Comparison of ENCODE assay signal across 1 cellular context in genomic region chr4:181951265-181951664, GRCh38.
TF ChIP-seq lines count a peak whose summit lies in the region.

No MANE protein-coding gene starts in this region.

TF ChIP-seq in SK-N-SH, 30 proteins besides CTCF, POLR2A, EP300 and RAD21 (continued from another document):
- TF ChIP-seq, protein P1, sequence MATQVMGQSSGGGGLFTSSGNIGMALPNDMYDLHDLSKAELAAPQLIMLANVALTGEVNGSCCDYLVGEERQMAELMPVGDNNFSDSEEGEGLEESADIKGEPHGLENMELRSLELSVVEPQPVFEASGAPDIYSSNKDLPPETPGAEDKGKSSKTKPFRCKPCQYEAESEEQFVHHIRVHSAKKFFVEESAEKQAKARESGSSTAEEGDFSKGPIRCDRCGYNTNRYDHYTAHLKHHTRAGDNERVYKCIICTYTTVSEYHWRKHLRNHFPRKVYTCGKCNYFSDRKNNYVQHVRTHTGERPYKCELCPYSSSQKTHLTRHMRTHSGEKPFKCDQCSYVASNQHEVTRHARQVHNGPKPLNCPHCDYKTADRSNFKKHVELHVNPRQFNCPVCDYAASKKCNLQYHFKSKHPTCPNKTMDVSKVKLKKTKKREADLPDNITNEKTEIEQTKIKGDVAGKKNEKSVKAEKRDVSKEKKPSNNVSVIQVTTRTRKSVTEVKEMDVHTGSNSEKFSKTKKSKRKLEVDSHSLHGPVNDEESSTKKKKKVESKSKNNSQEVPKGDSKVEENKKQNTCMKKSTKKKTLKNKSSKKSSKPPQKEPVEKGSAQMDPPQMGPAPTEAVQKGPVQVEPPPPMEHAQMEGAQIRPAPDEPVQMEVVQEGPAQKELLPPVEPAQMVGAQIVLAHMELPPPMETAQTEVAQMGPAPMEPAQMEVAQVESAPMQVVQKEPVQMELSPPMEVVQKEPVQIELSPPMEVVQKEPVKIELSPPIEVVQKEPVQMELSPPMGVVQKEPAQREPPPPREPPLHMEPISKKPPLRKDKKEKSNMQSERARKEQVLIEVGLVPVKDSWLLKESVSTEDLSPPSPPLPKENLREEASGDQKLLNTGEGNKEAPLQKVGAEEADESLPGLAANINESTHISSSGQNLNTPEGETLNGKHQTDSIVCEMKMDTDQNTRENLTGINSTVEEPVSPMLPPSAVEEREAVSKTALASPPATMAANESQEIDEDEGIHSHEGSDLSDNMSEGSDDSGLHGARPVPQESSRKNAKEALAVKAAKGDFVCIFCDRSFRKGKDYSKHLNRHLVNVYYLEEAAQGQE (IDR thresholded peaks at IDR 0.05; ENCODE audit: low read depth, low read length), result no peak
- TF ChIP-seq JUND (IDR thresholded peaks at IDR 0.05) (no peak), GABPA (IDR thresholded peaks at IDR 0.05; ENCODE audit: low read depth) (no peak), POLR2AphosphoS5 (IDR thresholded peaks at IDR 0.05; ENCODE audit: low read depth, low read length) (no peak), TEAD4 (IDR thresholded peaks at IDR 0.05; ENCODE audit: borderline replicate concordance, insufficient read depth) (no peak), USF2 (IDR thresholded peaks at IDR 0.05; ENCODE audit: borderline replicate concordance, low read depth, low read length) (no peak), FOSL2 (IDR thresholded peaks at IDR 0.05; ENCODE audit: borderline replicate concordance, low read depth) (no peak), FOXM1 (IDR thresholded peaks at IDR 0.05; ENCODE audit: low read depth) (no peak), IRF3 (IDR thresholded peaks at IDR 0.05; ENCODE audit: low read depth, low read length) (no peak), SMC3 (IDR thresholded peaks at IDR 0.05; ENCODE audit: low read depth, low read length) (no peak), PBX3 (IDR thresholded peaks at IDR 0.05) (no peak), USF1 (IDR thresholded peaks at IDR 0.05; ENCODE audit: borderline replicate concordance, low read depth) (no peak)
